Comparison of ENCODE assay signal across 8 cellular contexts in the genomic region with DNA sequence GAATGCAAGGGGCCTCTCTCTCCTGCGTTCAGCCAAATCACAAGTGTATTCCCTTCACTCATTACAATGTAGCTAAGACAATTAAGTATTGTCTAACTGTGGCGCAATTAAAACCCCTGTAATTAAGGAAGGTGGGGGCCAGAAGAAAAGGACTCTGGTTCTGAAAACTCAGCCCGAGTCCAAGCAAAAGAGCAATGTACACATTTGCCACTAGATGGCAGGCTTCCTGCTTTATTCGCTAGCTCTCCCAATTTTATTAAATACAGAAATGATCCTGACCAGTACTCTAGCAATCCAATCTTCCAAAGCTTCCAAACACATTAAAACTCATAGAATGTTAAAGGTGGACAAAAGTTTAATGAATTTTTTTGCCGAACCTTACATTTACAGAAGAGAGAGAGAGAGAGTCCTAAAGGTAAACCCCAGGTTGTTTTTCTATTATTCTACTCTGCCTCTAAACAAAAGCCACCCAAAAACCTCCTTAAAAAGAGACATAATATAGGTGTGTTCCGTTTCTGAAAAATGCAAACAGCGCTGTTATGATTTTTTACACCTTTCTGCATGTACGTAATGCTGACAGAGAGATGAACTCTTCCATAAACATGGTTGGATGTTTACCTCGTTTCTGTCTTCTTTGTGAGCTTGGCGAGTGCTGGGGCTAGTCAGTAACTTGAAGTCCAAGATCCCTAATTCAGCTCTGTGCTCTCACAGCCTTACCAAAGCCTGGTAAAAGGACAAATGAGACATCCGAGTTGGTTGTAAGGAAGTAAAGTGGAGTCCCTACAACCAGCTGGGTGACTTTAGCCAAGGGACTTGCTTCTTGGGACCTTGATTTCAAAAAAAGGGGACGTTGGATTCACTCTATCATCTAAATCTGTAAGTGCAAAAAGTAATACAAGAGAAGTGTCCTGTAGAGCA. TPM values are rescaled to one million over a fixed set of nuclear protein-coding genes. Genes with fewer than 3 reads are reported as not detected.
A peak's percentile ranks its signal among the peaks of the same experiment; 100 is the strongest.
DNase-seq lines count a peak whose midpoint lies in the region; ATAC-seq and TF ChIP-seq lines count a peak whose summit lies in the region.

No MANE protein-coding gene starts in this region.

- H3K4me3 ChIP-seq in BJ (ENCODE audit: low read depth, low read length) (no peak overlapping the region), cardiac muscle cell (no peak overlapping the region), retinal pigment epithelial cell (ENCODE audit: low read length) (no peak overlapping the region)

- peak; percentile 9 for DNase-seq in BJ (ENCODE audit: low read depth)
- DNase-seq in GM13977 (ENCODE audit: low spot score): peak; percentile 66
- DNase-seq in NCI-H2227 treated with DMSO at 0.1 percent for 48 hours (lab: John Stamatoyannopoulos, UW): peak; percentile 67
- DNase-seq in activated CD4-positive, alpha-beta T cell treated with anti-CD3 and anti-CD28 coated beads, Interleukin-2, amount 50 U/mL, for 4 hours: peak; percentile 3 to 4
- DNase-seq in cardiac muscle cell (ENCODE audit: low read depth in 1 of 2, low spot score in 1 of 2): peak; percentile 69 to 73
- no peak for DNase-seq in retinal pigment epithelial cell (ENCODE audit: low read depth)

- no peak overlapping the region for H3K27ac ChIP-seq in cardiac muscle cell

- H3K4me1 ChIP-seq in cardiac muscle cell (ENCODE audit: low read depth): no peaks in the 10 kb centered on the region

- ATAC-seq in GM18870 (IDR thresholded peaks at IDR 0.05; ENCODE audit: unreplicated experiment) (no peak), HG02973 (IDR thresholded peaks at IDR 0.05; ENCODE audit: unreplicated experiment) (no peak)

- POLR2A ChIA-PET in BJ (lab: Charles Lee): no interaction called here

- in situ Hi-C loops in GM13977 (cut with MboI; ENCODE audit: low pct_unique_long_range_greater_than_20kb, low sequenced_read_pairs, unreplicated experiment): loop anchor here (25.0 kb wide), 1 partner anchor 352 kb away; no protein-coding TSS in a partner anchor

- H3K27me3 ChIP-seq in BJ (ENCODE audit: control insufficient read depth, insufficient read depth, low read length) (no peaks in the 10 kb centered on the region; the same call in 1 of the 2 replicates), cardiac muscle cell (no peaks in the 10 kb centered on the region)

- TF ChIP-seq CTCF in BJ (IDR thresholded peaks at IDR 0.05; ENCODE audit: insufficient read depth, low read depth, low read length): peak; percentile 72
- peak; percentile 58 for TF ChIP-seq CTCF in GM13977 (IDR thresholded peaks at IDR 0.05; ENCODE audit: extremely low read depth, insufficient read depth, missing control alignments)
- TF ChIP-seq CTCF in cardiac muscle cell (IDR thresholded peaks at IDR 0.05; ENCODE audit: low read depth, low read length): peak; percentile 76
- peak; percentile 80 for TF ChIP-seq CTCF in retinal pigment epithelial cell (conservative IDR thresholded peaks at IDR 0.05; ENCODE audit: low read depth, low read length)

- H3K36me3 ChIP-seq in BJ (ENCODE audit: control insufficient read depth, insufficient read depth, low read length) (no peaks in the 10 kb centered on the region), cardiac muscle cell (no peaks in the 10 kb centered on the region)

- CTCF ChIA-PET in BJ (lab: Yijun Ruan, JAX): interaction anchor here (0.8 to 13.6 kb wide), 27 partner anchors 9 to 387 kb away, joined by 3 to 197 read pairs (median 4); a partner anchor contains a TSS

- no peaks in the 10 kb centered on the region for H3K9me3 ChIP-seq in cardiac muscle cell (ENCODE audit: low read depth)

RNA-seq across cellular contexts. Expression of a gene that starts 50.9 kb away (rescaled TPM):
- polyA plus RNA-seq in BJ (2011; rRNA removed): 3.3 and 4.0 TPM in 2 replicates
- 3.7 and 4.7 TPM in 2 replicates for polyA minus RNA-seq in BJ (2011; rRNA and poly(A)+ RNA removed)
- 27.7 and 41.0 TPM in 2 replicates for total RNA-seq in cardiac muscle cell
- polyA plus RNA-seq in cardiac muscle cell: 22.1 and 31.8 TPM in 2 replicates
